ENCODE assay signal across 8 cellular contexts in genomic region chr15:55254916-55255679, GRCh38. TPM values are rescaled to one million over a fixed set of nuclear protein-coding genes. Genes with fewer than 3 reads are reported as not detected.
DNase-seq lines count a peak whose midpoint lies in the region; ATAC-seq and TF ChIP-seq lines count a peak whose summit lies in the region.
"Had no signal": no experiment of that assay in that cellular context is flagged by ENCODE, and none has a peak within 500 bp of the region (broad histone marks: within the 10 kb centered on the region; RNA-seq: fewer than 3 reads in every experiment).

No MANE protein-coding gene starts in this region.

- peaks cover 10% of the 10 kb centered on the region; the same call in 1 of the 2 replicates for H3K4me1 ChIP-seq in Caco-2

- no peak for DNase-seq in naive thymus-derived CD8-positive, alpha-beta T cell
- DNase-seq in activated effector memory CD4-positive, alpha-beta T cell treated with anti-CD3 and anti-CD28 coated beads, Interleukin-2, amount 50 U/mL, for 16 hours, result no peak
- no peak for DNase-seq in stimulated activated naive CD4-positive, alpha-beta T cell treated with Interleukin-2 at 50 U/mL for 16 hours (lab: John Stamatoyannopoulos, UW)
- no peak for DNase-seq in Caco-2
- DNase-seq: T-helper 9 cell had no signal

- peaks cover 0 to 5% (median 2%) of the 10 kb centered on the region in 3 donors for H3K36me3 Mint-ChIP-seq in naive thymus-derived CD8-positive, alpha-beta T cell
- H3K36me3 Mint-ChIP-seq in Caco-2 (ENCODE audit: insufficient read depth, unreplicated experiment), result no peaks in the 10 kb centered on the region

- ATAC-seq in GM18907 (IDR thresholded peaks at IDR 0.05; ENCODE audit: unreplicated experiment), result peak; percentile 50
- ATAC-seq in HG02798 (IDR thresholded peaks at IDR 0.05; ENCODE audit: poor library complexity, unreplicated experiment), result peak; percentile 39
- peak; percentile 21 for ATAC-seq in naive thymus-derived CD8-positive, alpha-beta T cell

- no peaks in the 10 kb centered on the region for H3K9me3 ChIP-seq in Caco-2

- H3K9me3 Mint-ChIP-seq in naive thymus-derived CD8-positive, alpha-beta T cell, result no peaks in the 10 kb centered on the region
- H3K9me3 Mint-ChIP-seq in Caco-2 (ENCODE audit: unreplicated experiment), result peaks cover 9% of the 10 kb centered on the region

- peak overlapping the region; percentile 31 for H3K27ac ChIP-seq in VCaP

- peaks cover 48 to 81% (median 76%) of the 10 kb centered on the region in 4 donors for H3K4me1 Mint-ChIP-seq in naive thymus-derived CD8-positive, alpha-beta T cell
- H3K4me1 Mint-ChIP-seq in Caco-2 (ENCODE audit: low read depth, unreplicated experiment), result no peaks in the 10 kb centered on the region

- TF ChIP-seq CTCF in VCaP (conservative IDR thresholded peaks at IDR 0.05) (no peak), Caco-2 (IDR thresholded peaks at IDR 0.05; ENCODE audit: insufficient read depth in 1 of 2, low read depth in 1 of 2, low read length in 1 of 2, severe bottlenecking in 1 of 2, unreplicated experiment in 1 of 2) (no peak)

- no TSS peak for BruUV-seq in Caco-2 (replicated peaks; lab: Mats Ljungman, UMichigan)

- CTCF ChIA-PET in Caco-2 (lab: Charles Lee), result no interaction called here

- intact Hi-C loops in Caco-2 (cut with micrococcal nuclease; ENCODE audit: unreplicated experiment), result no loop called here

- POLR2A ChIA-PET in naive thymus-derived CD8-positive, alpha-beta T cell (lab: Charles Lee), result interaction anchor here (2.9 kb wide), 1 partner anchor 11 kb away, joined by 29 read pairs; no protein-coding TSS in a partner anchor
- POLR2A ChIA-PET in Caco-2 (lab: Charles Lee), result no interaction called here

- H3K27me3 Mint-ChIP-seq in naive thymus-derived CD8-positive, alpha-beta T cell, result no peaks in the 10 kb centered on the region
- H3K27me3 Mint-ChIP-seq in Caco-2 (ENCODE audit: insufficient read depth, unreplicated experiment), result no peaks in the 10 kb centered on the region

- H3K27ac Mint-ChIP-seq in naive thymus-derived CD8-positive, alpha-beta T cell, result peak overlapping the region; percentile 94 to 97 (median 95)
- no peak overlapping the region for H3K27ac Mint-ChIP-seq in Caco-2 (ENCODE audit: unreplicated experiment)

- no peaks in the 10 kb centered on the region for H3K27me3 ChIP-seq in Caco-2 (replicated peaks; ENCODE audit: control insufficient read depth, insufficient read depth, low read length)

- no peak overlapping the region for H3K4me3 ChIP-seq in Caco-2 (ENCODE audit: low read depth, low read length)

- peak overlapping the region; percentile 78 to 90 (median 87) for H3K4me3 Mint-ChIP-seq in naive thymus-derived CD8-positive, alpha-beta T cell
- no peak overlapping the region for H3K4me3 Mint-ChIP-seq in Caco-2 (ENCODE audit: unreplicated experiment)

- no peaks in the 10 kb centered on the region for H3K36me3 ChIP-seq in Caco-2 (ENCODE audit: control insufficient read depth, insufficient read depth, low read length)

RNA-seq across cellular contexts. Expression of gene RAB27A, which starts 34.5 kb away (rescaled TPM):
- 10 to 100 TPM; 26.2 to 28.0 TPM for total RNA-seq in naive thymus-derived CD8-positive, alpha-beta T cell
- 10 to 100 TPM; 35.0 to 88.0 (median 39.3) TPM for polyA plus RNA-seq in naive thymus-derived CD8-positive, alpha-beta T cell
- total RNA-seq in Caco-2 (2022), result 6.8 and 8.7 TPM in 2 replicates

RNA-seq across cellular contexts. Expression of gene RSL24D1, which starts 58.4 kb away (rescaled TPM):
- total RNA-seq in naive thymus-derived CD8-positive, alpha-beta T cell, result 100 to 1,000 TPM; 139 to 147 TPM
- 100 to 1,000 TPM in 1 of 3 donors, 10 to 100 TPM in 2; 78.8 to 116 (median 93.2) TPM for polyA plus RNA-seq in naive thymus-derived CD8-positive, alpha-beta T cell
- total RNA-seq in Caco-2 (2022), result 122 and 124 TPM in 2 replicates
